In the genomic region with DNA sequence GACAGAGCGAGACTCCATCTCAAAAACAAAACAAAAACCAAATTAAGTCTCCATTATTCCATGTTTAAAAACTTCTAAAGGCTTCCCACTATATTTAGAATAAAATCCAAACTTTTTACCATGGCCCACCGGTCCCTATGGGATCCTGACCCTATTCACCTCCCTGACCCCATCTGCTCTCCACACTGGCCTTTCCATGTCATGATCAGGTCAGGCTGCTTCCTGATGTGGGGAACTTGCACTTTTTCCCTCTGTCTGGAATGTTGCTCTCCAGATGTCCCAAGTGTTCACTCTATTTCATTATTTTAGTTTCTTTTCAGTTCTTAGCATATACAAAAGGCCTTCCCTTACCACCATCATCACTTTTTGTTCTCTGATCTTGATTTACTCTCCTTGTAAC, we compare ENCODE assay signal across 25 cellular contexts. TPM values are rescaled to one million over a fixed set of nuclear protein-coding genes. Genes with fewer than 3 reads are reported as not detected.
DNase-seq lines count a peak whose midpoint lies in the region; FAIRE-seq and TF ChIP-seq lines count a peak whose summit lies in the region.
"Had no signal": no experiment of that assay in that cellular context is flagged by ENCODE, and none has a peak within 500 bp of the region (broad histone marks: within the 10 kb centered on the region; RNA-seq: fewer than 3 reads in every experiment).

No MANE protein-coding gene starts in this region.

- peaks cover 14% of the 10 kb centered on the region for H3K4me1 Mint-ChIP-seq in mesothelial cell of epicardium
- H3K4me1 Mint-ChIP-seq in activated T-helper 1 cell treated with anti-CD3 and anti-CD28 coated beads, Interleukin-12 subunit alpha, Interleukin-12 subunit beta, Interleukin-2, Interleukin-4 antibody, amounts not matched to agents 30 ng/mL and 10 ng/mL and 1 ng/mL, durations not matched to agents 14 hours and 24 hours and 36 hours (ENCODE audit: low read depth), result no peaks in the 10 kb centered on the region
- H3K4me1 Mint-ChIP-seq in CD8-positive, alpha-beta memory T cell, result no peaks in the 10 kb centered on the region
- H3K4me1 Mint-ChIP-seq: CD4-positive, alpha-beta memory T cell had no signal

- in situ Hi-C loops in ACHN (cut with HindIII; ENCODE audit: low pct_ligation_motif_present, low pct_unique_long_range_greater_than_20kb, low sequenced_read_pairs), result no loop called here

- TF ChIP-seq RAD21 in H1 (IDR thresholded peaks at IDR 0.05 in 1 of 2, conservative IDR thresholded peaks at IDR 0.05 in 1 of 2; ENCODE audit: low read depth in 2 of 2, low read length in 2 of 2), result no peak

- H3K27ac ChIP-seq in 22Rv1, result peak overlapping the region; percentile 78; the same call in 1 of the 2 replicates
- peak overlapping the region; percentile 81 for H3K27ac ChIP-seq in OCI-LY1 (ENCODE audit: low read depth, low read length, poor library complexity, severe bottlenecking)
- H3K27ac ChIP-seq in H1 (ENCODE audit: low read depth, low read length), result no peak overlapping the region
- no peak overlapping the region for H3K27ac ChIP-seq in CD8-positive, alpha-beta memory T cell (ENCODE audit: low read depth, low read length)
- H3K27ac ChIP-seq: RWPE1 had no signal

- no peak overlapping the region for H3K9ac ChIP-seq in OCI-LY1 (ENCODE audit: low read length)
- H3K9ac ChIP-seq in H1 (replicated peaks in 1 of 4; ENCODE audit: extremely low read depth in 1 of 4, low read depth in 3 of 4, low read length in 3 of 4), result no peak overlapping the region

- H3K79me2 ChIP-seq in OCI-LY1 (ENCODE audit: insufficient read depth, low read length) (no peaks in the 10 kb centered on the region), H1 (ENCODE audit: control insufficient read depth in 1 of 2, insufficient read depth in 2 of 2, low read length in 2 of 2) (no peaks in the 10 kb centered on the region)

- H3K27me3 ChIP-seq in OCI-LY1 (ENCODE audit: insufficient read depth, low read length) (no peaks in the 10 kb centered on the region), H1 (replicated peaks in 1 of 4; ENCODE audit: control insufficient read depth in 3 of 4, extremely low read depth in 1 of 4, insufficient read depth in 3 of 4, low read length in 3 of 4) (no peaks in the 10 kb centered on the region)
- no peaks in the 10 kb centered on the region for H3K27me3 ChIP-seq in CD8-positive, alpha-beta memory T cell (ENCODE audit: insufficient read depth, low read length, poor library complexity, severe bottlenecking)
- H3K27me3 ChIP-seq: MG63 had no signal

- CTCF ChIA-PET in H1 (lab: Charles Lee; ENCODE audit: partially characterized antibody) (interaction anchor here (1.0 kb wide), 1 partner anchor 46 kb away, joined by 3 read pairs; no protein-coding TSS in a partner anchor), HEK293T (lab: Yijun Ruan, JAX) (no interaction called here)
- CTCF ChIA-PET in CD8-positive, alpha-beta memory T cell (lab: Charles Lee), result no interaction called here

- H2AK5ac ChIP-seq in H1 (ENCODE audit: low read depth, low read length), result 0 out of 2 replicates have a peak overlapping the region, but pooled peaks have one; percentile 39

- no peak overlapping the region for H2AFZ ChIP-seq in OCI-LY1 (ENCODE audit: low read length)
- H2AFZ ChIP-seq in H1 (ENCODE audit: low read length), result no peak overlapping the region

- H3K4me1 ChIP-seq in OCI-LY1 (ENCODE audit: insufficient read depth, low read length, severe bottlenecking) (peaks cover 55% of the 10 kb centered on the region), H1 (replicated peaks in 1 of 4; ENCODE audit: control insufficient read depth in 3 of 4, insufficient read depth in 4 of 4, low read length in 3 of 4) (peaks cover 0 to 9% (median 3%) of the 10 kb centered on the region in 4 experiments; a peak in 4 of 7 replicates)
- H3K4me1 ChIP-seq in CD8-positive, alpha-beta memory T cell (ENCODE audit: insufficient read depth, low read length), result no peaks in the 10 kb centered on the region

- H2BK5ac ChIP-seq in H1 (ENCODE audit: low read depth, low read length), result no peak overlapping the region

- DNase-seq in H1 (ENCODE audit: low read depth in 1 of 2, low spot score in 2 of 2) (no peak), mesothelial cell of epicardium (ENCODE audit: low spot score in 2 of 2, unreplicated experiment in 2 of 2) (no peak), ACHN (no peak), HEK293T (ENCODE audit: extremely low spot score) (no peak)
- no peak for DNase-seq in activated T-helper 1 cell treated with anti-CD3 and anti-CD28 coated beads, Interleukin-12 subunit alpha, Interleukin-12 subunit beta, Interleukin-2, Interleukin-4 antibody, amounts not matched to agents 30 ng/mL and 10 ng/mL and 1 ng/mL, durations not matched to agents 14 hours and 24 hours and 36 hours (ENCODE audit: low spot score)
- no peak for DNase-seq in CD8-positive, alpha-beta memory T cell
- DNase-seq: C1 segment of cervical spinal cord; CD4-positive, alpha-beta memory T cell; H7; HFFc6; IMR-90; KG1; MG63; NCI-H1105 treated with DMSO at 0.1 percent for 48 hours; NCI-H146; NCI-H1930; NCI-H2107; NCI-H524 treated with DMSO at 0.1 percent for 48 hours; NCI-H774; SHP77 had no signal

- intact Hi-C loops in activated T-helper 1 cell treated with anti-CD3 and anti-CD28 coated beads, Interleukin-12 subunit alpha, Interleukin-12 subunit beta, Interleukin-2, Interleukin-4 antibody, amounts not matched to agents 30 ng/mL and 10 ng/mL and 1 ng/mL, durations not matched to agents 14 hours and 24 hours and 36 hours (cut with micrococcal nuclease), result no loop called here

- no peak for TF ChIP-seq EP300 in H1 (IDR thresholded peaks at IDR 0.05; ENCODE audit: borderline replicate concordance in 1 of 2, low read depth in 2 of 2, low read length in 2 of 2)

- H3K4me2 ChIP-seq in OCI-LY1 (ENCODE audit: low read length) (no peak overlapping the region), H1 (ENCODE audit: insufficient read depth in 1 of 2, low read depth in 2 of 2, low read length in 2 of 2) (no peak overlapping the region)

- 0 out of 2 replicates have a peak, but pooled peaks cover 5% of the 10 kb centered on the region for H3F3A ChIP-seq in OCI-LY1 (ENCODE audit: insufficient read depth, low read length)

- no peak for FAIRE-seq in H1 (lab: Jason Lieb, UNC)
- FAIRE-seq: A204.1, GM19239 had no signal

- peak overlapping the region; percentile 92 for H4K91ac ChIP-seq in H1 (replicated peaks; ENCODE audit: insufficient read length, low read length)

- no peaks in the 10 kb centered on the region for H3K9me3 ChIP-seq in OCI-LY1 (ENCODE audit: low read length)
- H3K9me3 ChIP-seq in H1 (ENCODE audit: insufficient read depth in 2 of 2, low read depth in 1 of 2, low read length in 1 of 2), result no peaks in the 10 kb centered on the region
- no peaks in the 10 kb centered on the region for H3K9me3 ChIP-seq in CD8-positive, alpha-beta memory T cell (ENCODE audit: low read length)
- H3K9me3 ChIP-seq: MG63 had no signal

- H4K5ac ChIP-seq in H1 (ENCODE audit: insufficient read length, low read depth, low read length), result no peak overlapping the region

- H3K36me3 ChIP-seq in OCI-LY1 (ENCODE audit: insufficient read depth, low read length) (no peaks in the 10 kb centered on the region), H1 (ENCODE audit: control insufficient read depth in 2 of 4, insufficient read depth in 4 of 4, low read length in 3 of 4) (no peaks in the 10 kb centered on the region)
- H3K36me3 ChIP-seq in CD8-positive, alpha-beta memory T cell (ENCODE audit: insufficient read depth, low read length), result no peaks in the 10 kb centered on the region
- H3K36me3 ChIP-seq: MG63 had no signal

- no peak overlapping the region for H3K14ac ChIP-seq in H1 (ENCODE audit: insufficient read length)

- H3K4me3 ChIP-seq in OCI-LY1 (ENCODE audit: low read depth, low read length, poor library complexity, severe bottlenecking) (no peak overlapping the region), H1 (ENCODE audit: extremely low read depth in 1 of 4, insufficient read depth in 2 of 4, low read depth in 3 of 4, low read length in 4 of 4) (no peak overlapping the region)
- H3K4me3 ChIP-seq in CD8-positive, alpha-beta memory T cell (ENCODE audit: low read length), result no peak overlapping the region
- H3K4me3 ChIP-seq: MG63 had no signal

- H2BK15ac ChIP-seq in H1 (ENCODE audit: low read length), result 0 out of 2 replicates have a peak overlapping the region, but pooled peaks have one; percentile 40

- H3K9me2 ChIP-seq in OCI-LY1 (ENCODE audit: low read depth, low read length), result no peaks in the 10 kb centered on the region

- H3K9me3 Mint-ChIP-seq in mesothelial cell of epicardium, result no peaks in the 10 kb centered on the region
- H3K9me3 Mint-ChIP-seq in activated T-helper 1 cell treated with anti-CD3 and anti-CD28 coated beads, Interleukin-12 subunit alpha, Interleukin-12 subunit beta, Interleukin-2, Interleukin-4 antibody, amounts not matched to agents 30 ng/mL and 10 ng/mL and 1 ng/mL, durations not matched to agents 14 hours and 24 hours and 36 hours, result no peaks in the 10 kb centered on the region
- H3K9me3 Mint-ChIP-seq in CD8-positive, alpha-beta memory T cell, result no peaks in the 10 kb centered on the region
- H3K9me3 Mint-ChIP-seq: HFFc6 had no signal

- no peak overlapping the region for H3K56ac ChIP-seq in H1 (replicated peaks; ENCODE audit: insufficient read length, low read depth, low read length)

- H3K36me3 Mint-ChIP-seq in mesothelial cell of epicardium, result no peaks in the 10 kb centered on the region
- H3K36me3 Mint-ChIP-seq in activated T-helper 1 cell treated with anti-CD3 and anti-CD28 coated beads, Interleukin-12 subunit alpha, Interleukin-12 subunit beta, Interleukin-2, Interleukin-4 antibody, amounts not matched to agents 30 ng/mL and 10 ng/mL and 1 ng/mL, durations not matched to agents 14 hours and 24 hours and 36 hours (ENCODE audit: low read depth), result no peaks in the 10 kb centered on the region
- H3K36me3 Mint-ChIP-seq in CD8-positive, alpha-beta memory T cell, result no peaks in the 10 kb centered on the region
- H3K36me3 Mint-ChIP-seq: CD4-positive, alpha-beta memory T cell had no signal

- no peaks in the 10 kb centered on the region for H3K27me3 Mint-ChIP-seq in mesothelial cell of epicardium (ENCODE audit: low read depth)
- peaks cover 10% of the 10 kb centered on the region for H3K27me3 Mint-ChIP-seq in activated T-helper 1 cell treated with anti-CD3 and anti-CD28 coated beads, Interleukin-12 subunit alpha, Interleukin-12 subunit beta, Interleukin-2, Interleukin-4 antibody, amounts not matched to agents 30 ng/mL and 10 ng/mL and 1 ng/mL, durations not matched to agents 14 hours and 24 hours and 36 hours (ENCODE audit: insufficient read depth)
- peaks cover 0 to 6% of the 10 kb centered on the region in 2 donors for H3K27me3 Mint-ChIP-seq in CD8-positive, alpha-beta memory T cell
- H3K27me3 Mint-ChIP-seq: CD4-positive, alpha-beta memory T cell had no signal

- no peak overlapping the region for H3K4ac ChIP-seq in H1 (replicated peaks; ENCODE audit: insufficient read length, low read depth, low read length)

- no peak overlapping the region; the same call in 1 of the 2 replicates for H2BK12ac ChIP-seq in H1 (ENCODE audit: low read depth, low read length)

- 91% methylated on average over 2 of the region's 2 CpGs; no CpG with 5 or more reads in 1 of the 2 experiments for WGBS in H1 (ENCODE audit: extremely low coverage in 1 of 2, insufficient coverage in 1 of 2, insufficient read length in 1 of 2, insufficient replicate concordance in 2 of 2, low coverage in 1 of 2, low lambda C conversion rate in 2 of 2, missing lambda C conversion rate in 1 of 2), 2 experiments

- H3K23me2 ChIP-seq in H1 (ENCODE audit: low read depth, low read length), result no peaks in the 10 kb centered on the region; the same call in 1 of the 2 replicates

- POLR2A ChIA-PET in H1 (lab: Charles Lee; ENCODE audit: partially characterized antibody), result interaction anchor here (2.1 kb wide), 1 partner anchor 16 kb away, joined by 9 read pairs; no protein-coding TSS in a partner anchor
- POLR2A ChIA-PET in CD8-positive, alpha-beta memory T cell (lab: Charles Lee), result no interaction called here
- POLR2A ChIA-PET in HEK293T (lab: Yijun Ruan, JAX), result no interaction called here

- no peak overlapping the region for H3K23ac ChIP-seq in H1 (ENCODE audit: insufficient read length)

- H4K8ac ChIP-seq in H1 (ENCODE audit: extremely low read depth, insufficient read depth, low read length), result no peak overlapping the region

- no peak overlapping the region for H2BK20ac ChIP-seq in H1 (ENCODE audit: low read length)

- no peak overlapping the region for H3K4me3 Mint-ChIP-seq in mesothelial cell of epicardium
- no peak overlapping the region for H3K4me3 Mint-ChIP-seq in activated T-helper 1 cell treated with anti-CD3 and anti-CD28 coated beads, Interleukin-12 subunit alpha, Interleukin-12 subunit beta, Interleukin-2, Interleukin-4 antibody, amounts not matched to agents 30 ng/mL and 10 ng/mL and 1 ng/mL, durations not matched to agents 14 hours and 24 hours and 36 hours
- H3K4me3 Mint-ChIP-seq in CD8-positive, alpha-beta memory T cell, result no peak overlapping the region
- H3K4me3 Mint-ChIP-seq: CD4-positive, alpha-beta memory T cell; HFFc6 had no signal

- no peak for TF ChIP-seq CTCF in 22Rv1 (IDR thresholded peaks at IDR 0.05)
- no peak for TF ChIP-seq CTCF in OCI-LY1 (IDR thresholded peaks at IDR 0.05; ENCODE audit: low read length)
- TF ChIP-seq CTCF in H1 (IDR thresholded peaks at IDR 0.05; ENCODE audit: control extremely low read depth in 1 of 3, insufficient read depth in 1 of 3, low read depth in 1 of 3, low read length in 3 of 3), result no peak
- no peak for TF ChIP-seq CTCF in mesothelial cell of epicardium (IDR thresholded peaks at IDR 0.05; ENCODE audit: unreplicated experiment)

- peak overlapping the region; percentile 15 for H3K27ac Mint-ChIP-seq in mesothelial cell of epicardium
- no peak overlapping the region for H3K27ac Mint-ChIP-seq in activated T-helper 1 cell treated with anti-CD3 and anti-CD28 coated beads, Interleukin-12 subunit alpha, Interleukin-12 subunit beta, Interleukin-2, Interleukin-4 antibody, amounts not matched to agents 30 ng/mL and 10 ng/mL and 1 ng/mL, durations not matched to agents 14 hours and 24 hours and 36 hours
- H3K27ac Mint-ChIP-seq in CD8-positive, alpha-beta memory T cell, result no peak overlapping the region
- H3K27ac Mint-ChIP-seq: CD4-positive, alpha-beta memory T cell; HFFc6 had no signal

- no peak overlapping the region for H2BK120ac ChIP-seq in H1 (replicated peaks; ENCODE audit: low read depth, low read length)

- TF ChIP-seq POLR2A in H1 (IDR thresholded peaks at IDR 0.05; ENCODE audit: control extremely low read depth in 1 of 2, low read depth in 2 of 2, low read length in 2 of 2), result no peak

- H3K18ac ChIP-seq in H1 (ENCODE audit: extremely low read depth, low read length), result no peak overlapping the region

- H4K20me1 ChIP-seq in OCI-LY1 (ENCODE audit: insufficient read depth, low read length) (no peaks in the 10 kb centered on the region), H1 (replicated peaks in 1 of 2; ENCODE audit: control insufficient read depth in 1 of 2, insufficient read depth in 2 of 2, low read length in 2 of 2) (no peaks in the 10 kb centered on the region)

- no peaks in the 10 kb centered on the region for H3K79me1 ChIP-seq in H1 (ENCODE audit: low read depth, low read length)

RNA-seq across cellular contexts. Expression of a gene that starts 7.5 kb away (rescaled TPM):
- total RNA-seq in H1 (2021; fragmentation: NEBNext Ultra II Directional; extraction: Animal tissue kit (Norgen Biotek cat#: 25700)), result 184 and 197 TPM in 2 replicates
- polyA plus RNA-seq in H1 (2011; rRNA removed), result 106 and 125 TPM in 2 replicates
- 153 TPM for polyA plus RNA-seq in H1 (2011; cell fraction: cytosol; rRNA removed)
- polyA plus RNA-seq in H1 (2011; cell fraction: nucleus; rRNA removed), result 79.8 TPM
- polyA plus RNA-seq in H1 (2012, experiment 1 of 2), result 146 to 179 TPM (median 156 TPM) in 4 replicates
- 33.2 TPM for polyA plus RNA-seq in H1 (2012, experiment 2 of 2)
- 117 TPM for polyA plus RNA-seq in H1 (2013, experiment 1 of 2)
- 125 TPM for polyA plus RNA-seq in H1 (2013, experiment 2 of 2)
- 124 and 135 TPM in 2 replicates for polyA minus RNA-seq in H1 (2011; rRNA and poly(A)+ RNA removed)
- 72.2 TPM for polyA minus RNA-seq in H1 (2011; cell fraction: cytosol; rRNA and poly(A)+ RNA removed)
- 120 TPM for polyA minus RNA-seq in H1 (2011; cell fraction: nucleus; rRNA and poly(A)+ RNA removed)
- 97.1 to 107 TPM (median 106 TPM) in 3 replicates for total RNA-seq in mesothelial cell of epicardium
- total RNA-seq in activated T-helper 1 cell treated with anti-CD3 and anti-CD28 coated beads, Interleukin-12 subunit alpha, Interleukin-12 subunit beta, Interleukin-2, Interleukin-4 antibody, amounts not matched to agents 30 ng/mL and 10 ng/mL and 1 ng/mL, durations not matched to agents 14 hours and 24 hours and 36 hours, result 29.4 and 31.1 TPM in 2 replicates
- total RNA-seq in CD8-positive, alpha-beta memory T cell, result 10 to 100 TPM; 20.0 to 24.1 TPM
- 7.9 TPM for polyA plus RNA-seq in CD8-positive, alpha-beta memory T cell

Comparison
In these comparisons a context has a peak if more than half of its experiments do, and no peak if none do; other contexts are left out.
1. H3K27ac ChIP-seq: peak in 22Rv1 (single experiment) and OCI-LY1 (single experiment); none in H1 (single experiment) and CD8-positive, alpha-beta memory T cell (single experiment).